1 cellular context compared by ENCODE assay signal in the genomic region with DNA sequence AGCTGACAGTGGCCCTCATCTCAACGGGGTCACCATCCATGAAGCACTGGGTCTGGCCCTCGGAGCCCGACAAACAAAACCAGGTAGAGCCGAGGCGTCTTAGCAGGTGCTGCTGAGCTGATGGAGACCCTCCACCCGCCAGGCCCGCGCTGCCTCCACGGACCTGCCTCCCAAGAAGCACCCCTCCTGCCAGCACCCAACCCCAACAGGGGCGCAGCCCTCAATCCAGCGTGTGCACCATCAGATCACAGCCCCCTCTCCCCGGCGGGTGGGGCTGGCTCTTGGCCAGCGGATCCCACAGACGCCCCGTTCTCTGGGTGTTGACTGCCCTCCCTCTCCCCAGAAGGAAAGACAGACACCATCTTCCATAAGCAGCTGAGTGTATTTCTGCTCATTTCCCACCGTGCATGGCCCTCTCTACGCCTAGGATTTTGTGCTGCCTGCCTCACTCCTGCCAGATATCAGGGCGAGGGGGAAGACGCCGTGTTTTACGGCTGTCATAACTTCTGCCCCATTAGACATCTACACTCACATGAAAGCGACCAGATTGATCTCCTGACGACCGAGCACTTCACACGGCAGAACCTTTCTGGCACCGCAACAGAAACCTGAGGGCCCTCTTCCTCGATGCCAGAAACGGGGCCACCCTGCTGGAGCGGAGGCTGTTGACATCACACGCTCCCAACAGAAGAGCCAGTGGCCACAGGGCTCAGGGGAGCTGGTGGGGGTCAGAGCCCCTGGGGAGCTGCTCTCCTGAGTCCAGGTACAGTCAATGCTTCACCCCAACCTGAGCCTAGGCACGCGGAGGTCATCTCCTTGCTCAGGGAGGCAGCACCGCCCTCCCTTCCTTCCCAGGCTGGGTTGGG.
A peak's percentile ranks its signal among the peaks of the same experiment; 100 is the strongest.
TF ChIP-seq lines count a peak whose summit lies in the region.

No MANE protein-coding gene starts in this region.

TF ChIP-seq in HEK293, 187 proteins besides CTCF, POLR2A, EP300 and RAD21:
- no peak for TF ChIP-seq ZNF311 (tag by site-specific recombination; IDR thresholded peaks at IDR 0.05; ENCODE audit: borderline replicate concordance)
- no peak for TF ChIP-seq ZNF146 (tag by site-specific recombination; IDR thresholded peaks at IDR 0.05)
- TF ChIP-seq ZBTB8A (tag by site-specific recombination; IDR thresholded peaks at IDR 0.05) = peak; percentile 88
- peak; percentile 90 for TF ChIP-seq ZNF600 (tag by site-specific recombination; IDR thresholded peaks at IDR 0.05)
- 0 out of 2 replicates have a peak, but pooled peaks have one; percentile 23 for TF ChIP-seq ZEB2 (tag by site-specific recombination; IDR thresholded peaks at IDR 0.05)
- TF ChIP-seq, protein P1, sequence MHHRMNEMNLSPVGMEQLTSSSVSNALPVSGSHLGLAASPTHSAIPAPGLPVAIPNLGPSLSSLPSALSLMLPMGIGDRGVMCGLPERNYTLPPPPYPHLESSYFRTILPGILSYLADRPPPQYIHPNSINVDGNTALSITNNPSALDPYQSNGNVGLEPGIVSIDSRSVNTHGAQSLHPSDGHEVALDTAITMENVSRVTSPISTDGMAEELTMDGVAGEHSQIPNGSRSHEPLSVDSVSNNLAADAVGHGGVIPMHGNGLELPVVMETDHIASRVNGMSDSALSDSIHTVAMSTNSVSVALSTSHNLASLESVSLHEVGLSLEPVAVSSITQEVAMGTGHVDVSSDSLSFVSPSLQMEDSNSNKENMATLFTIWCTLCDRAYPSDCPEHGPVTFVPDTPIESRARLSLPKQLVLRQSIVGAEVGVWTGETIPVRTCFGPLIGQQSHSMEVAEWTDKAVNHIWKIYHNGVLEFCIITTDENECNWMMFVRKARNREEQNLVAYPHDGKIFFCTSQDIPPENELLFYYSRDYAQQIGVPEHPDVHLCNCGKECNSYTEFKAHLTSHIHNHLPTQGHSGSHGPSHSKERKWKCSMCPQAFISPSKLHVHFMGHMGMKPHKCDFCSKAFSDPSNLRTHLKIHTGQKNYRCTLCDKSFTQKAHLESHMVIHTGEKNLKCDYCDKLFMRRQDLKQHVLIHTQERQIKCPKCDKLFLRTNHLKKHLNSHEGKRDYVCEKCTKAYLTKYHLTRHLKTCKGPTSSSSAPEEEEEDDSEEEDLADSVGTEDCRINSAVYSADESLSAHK (tag by site-specific recombination; IDR thresholded peaks at IDR 0.05) = 0 out of 2 replicates have a peak, but pooled peaks have one; percentile 54
- TF ChIP-seq FEZF1 (tag by site-specific recombination; IDR thresholded peaks at IDR 0.05) = peak; percentile 53
- TF ChIP-seq, protein P2, sequence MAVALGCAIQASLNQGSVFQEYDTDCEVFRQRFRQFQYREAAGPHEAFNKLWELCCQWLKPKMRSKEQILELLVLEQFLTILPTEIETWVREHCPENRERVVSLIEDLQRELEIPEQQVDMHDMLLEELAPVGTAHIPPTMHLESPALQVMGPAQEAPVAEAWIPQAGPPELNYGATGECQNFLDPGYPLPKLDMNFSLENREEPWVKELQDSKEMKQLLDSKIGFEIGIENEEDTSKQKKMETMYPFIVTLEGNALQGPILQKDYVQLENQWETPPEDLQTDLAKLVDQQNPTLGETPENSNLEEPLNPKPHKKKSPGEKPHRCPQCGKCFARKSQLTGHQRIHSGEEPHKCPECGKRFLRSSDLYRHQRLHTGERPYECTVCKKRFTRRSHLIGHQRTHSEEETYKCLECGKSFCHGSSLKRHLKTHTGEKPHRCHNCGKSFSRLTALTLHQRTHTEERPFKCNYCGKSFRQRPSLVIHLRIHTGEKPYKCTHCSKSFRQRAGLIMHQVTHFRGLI (tag by site-specific recombination; IDR thresholded peaks at IDR 0.05) = no peak
- TF ChIP-seq GLIS2 (tag by site-specific recombination; IDR thresholded peaks at IDR 0.05) = 0 out of 2 replicates have a peak, but pooled peaks have one; percentile 38
- TF ChIP-seq YY2 (tag by site-specific recombination; IDR thresholded peaks at IDR 0.05) = no peak
- TF ChIP-seq ZNF248 (tag by site-specific recombination; IDR thresholded peaks at IDR 0.05) = no peak
- TF ChIP-seq, protein P3, sequence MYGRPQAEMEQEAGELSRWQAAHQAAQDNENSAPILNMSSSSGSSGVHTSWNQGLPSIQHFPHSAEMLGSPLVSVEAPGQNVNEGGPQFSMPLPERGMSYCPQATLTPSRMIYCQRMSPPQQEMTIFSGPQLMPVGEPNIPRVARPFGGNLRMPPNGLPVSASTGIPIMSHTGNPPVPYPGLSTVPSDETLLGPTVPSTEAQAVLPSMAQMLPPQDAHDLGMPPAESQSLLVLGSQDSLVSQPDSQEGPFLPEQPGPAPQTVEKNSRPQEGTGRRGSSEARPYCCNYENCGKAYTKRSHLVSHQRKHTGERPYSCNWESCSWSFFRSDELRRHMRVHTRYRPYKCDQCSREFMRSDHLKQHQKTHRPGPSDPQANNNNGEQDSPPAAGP (tag by site-specific recombination; IDR thresholded peaks at IDR 0.05) = 0 out of 2 replicates have a peak, but pooled peaks have one; percentile 54
- 0 out of 2 replicates have a peak, but pooled peaks have one; percentile 14 for TF ChIP-seq ZNF488 (tag by site-specific recombination; IDR thresholded peaks at IDR 0.05)
- TF ChIP-seq, protein P4, sequence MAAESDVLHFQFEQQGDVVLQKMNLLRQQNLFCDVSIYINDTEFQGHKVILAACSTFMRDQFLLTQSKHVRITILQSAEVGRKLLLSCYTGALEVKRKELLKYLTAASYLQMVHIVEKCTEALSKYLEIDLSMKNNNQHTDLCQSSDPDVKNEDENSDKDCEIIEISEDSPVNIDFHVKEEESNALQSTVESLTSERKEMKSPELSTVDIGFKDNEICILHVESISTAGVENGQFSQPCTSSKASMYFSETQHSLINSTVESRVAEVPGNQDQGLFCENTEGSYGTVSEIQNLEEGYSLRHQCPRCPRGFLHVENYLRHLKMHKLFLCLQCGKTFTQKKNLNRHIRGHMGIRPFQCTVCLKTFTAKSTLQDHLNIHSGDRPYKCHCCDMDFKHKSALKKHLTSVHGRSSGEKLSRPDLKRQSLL (tag by site-specific recombination; IDR thresholded peaks at IDR 0.05) = no peak
- peak; percentile 82 for TF ChIP-seq ZBTB17 (tag by site-specific recombination; IDR thresholded peaks at IDR 0.05)
- TF ChIP-seq ZSCAN18 (tag by site-specific recombination; IDR thresholded peaks at IDR 0.05) = no peak
- TF ChIP-seq, protein P5, sequence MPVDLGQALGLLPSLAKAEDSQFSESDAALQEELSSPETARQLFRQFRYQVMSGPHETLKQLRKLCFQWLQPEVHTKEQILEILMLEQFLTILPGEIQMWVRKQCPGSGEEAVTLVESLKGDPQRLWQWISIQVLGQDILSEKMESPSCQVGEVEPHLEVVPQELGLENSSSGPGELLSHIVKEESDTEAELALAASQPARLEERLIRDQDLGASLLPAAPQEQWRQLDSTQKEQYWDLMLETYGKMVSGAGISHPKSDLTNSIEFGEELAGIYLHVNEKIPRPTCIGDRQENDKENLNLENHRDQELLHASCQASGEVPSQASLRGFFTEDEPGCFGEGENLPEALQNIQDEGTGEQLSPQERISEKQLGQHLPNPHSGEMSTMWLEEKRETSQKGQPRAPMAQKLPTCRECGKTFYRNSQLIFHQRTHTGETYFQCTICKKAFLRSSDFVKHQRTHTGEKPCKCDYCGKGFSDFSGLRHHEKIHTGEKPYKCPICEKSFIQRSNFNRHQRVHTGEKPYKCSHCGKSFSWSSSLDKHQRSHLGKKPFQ (tag by site-specific recombination; IDR thresholded peaks at IDR 0.05) = 0 out of 2 replicates have a peak, but pooled peaks have one; percentile 67
- 0 out of 2 replicates have a peak, but pooled peaks have one; percentile 23 for TF ChIP-seq PATZ1 (tag by site-specific recombination; IDR thresholded peaks at IDR 0.05)
- TF ChIP-seq GFI1B (tag by site-specific recombination; IDR thresholded peaks at IDR 0.05) = peak; percentile 80
- TF ChIP-seq ZNF366 (tag by site-specific recombination; conservative IDR thresholded peaks at IDR 0.05) = peak; percentile 59
- TF ChIP-seq ZNF843 (tag by site-specific recombination; IDR thresholded peaks at IDR 0.05) = peak; percentile 58; the same call in 1 of the 2 replicates
- TF ChIP-seq ZNF335 (tag by site-specific recombination; conservative IDR thresholded peaks at IDR 0.05) = peak; percentile 93
- no peak for TF ChIP-seq ZNF548 (tag by site-specific recombination; IDR thresholded peaks at IDR 0.05)
- peak; percentile 35; the same call in 1 of the 2 replicates for TF ChIP-seq ZBTB20 (tag by site-specific recombination; IDR thresholded peaks at IDR 0.05)
- no peak for TF ChIP-seq ZNF350 (tag by site-specific recombination; IDR thresholded peaks at IDR 0.05)
- no peak for TF ChIP-seq ZNF354C (tag by site-specific recombination; IDR thresholded peaks at IDR 0.05; ENCODE audit: borderline replicate concordance, low read depth)
- no peak for TF ChIP-seq HOXD13 (CRISPR knock-in tag; IDR thresholded peaks at IDR 0.05; ENCODE audit: borderline replicate concordance)
- TF ChIP-seq ZNF341 (tag by site-specific recombination; IDR thresholded peaks at IDR 0.05; ENCODE audit: low read depth) = peak; percentile 82
- TF ChIP-seq KLF1 (tag by site-specific recombination; IDR thresholded peaks at IDR 0.05) = peak; percentile 43; the same call in 1 of the 2 replicates
- no peak for TF ChIP-seq ZFP41 (tag by site-specific recombination; IDR thresholded peaks at IDR 0.05; ENCODE audit: borderline replicate concordance)
- 0 out of 2 replicates have a peak, but pooled peaks have one; percentile 49 for TF ChIP-seq TSHZ1 (tag by site-specific recombination; IDR thresholded peaks at IDR 0.05; ENCODE audit: borderline replicate concordance)
